Comparison of ENCODE assay signal across 19 cellular contexts in genomic region chr9:91777437-91777836, GRCh38.
DNase-seq lines count a peak whose midpoint lies in the region; ATAC-seq, FAIRE-seq and TF ChIP-seq lines count a peak whose summit lies in the region.
"Had no signal": no experiment of that assay in that cellular context is flagged by ENCODE, and none has a peak within 500 bp of the region (broad histone marks: within the 10 kb centered on the region; RNA-seq: fewer than 3 reads in every experiment).

No MANE protein-coding gene starts in this region.

- peaks cover under 1% of the 10 kb centered on the region for H3K9me3 Mint-ChIP-seq in astrocyte (ENCODE audit: unreplicated experiment)
- H3K9me3 Mint-ChIP-seq in activated CD4-positive, alpha-beta memory T cell treated with anti-CD3 and anti-CD28 coated beads for 36 hours = no peaks in the 10 kb centered on the region
- H3K9me3 Mint-ChIP-seq: CD8-positive, alpha-beta memory T cell; immature natural killer cell; memory B cell; T-helper 1 cell treated with Interleukin-12 subunit alpha and Interleukin-12 subunit beta and Interleukin-4 antibody, amounts not matched to agents 30 μg/mL and 1 μg/mL, for 36 hours had no signal

- intact Hi-C loops in activated CD4-positive, alpha-beta memory T cell treated with anti-CD3 and anti-CD28 coated beads for 36 hours (cut with micrococcal nuclease) = loop anchor here (5.0 kb wide), 1 partner anchor 175 kb away; the partner anchor contains the start of gene ROR2
- intact Hi-C loops in right lobe of liver (cut with DNase I) = no loop called here

- H3K27me3 ChIP-seq in GM23248 (replicated peaks; ENCODE audit: insufficient read depth) (no peaks in the 10 kb centered on the region), astrocyte (ENCODE audit: insufficient read depth, low read length) (peaks cover 28% of the 10 kb centered on the region), skeletal muscle satellite cell (ENCODE audit: control insufficient read depth, insufficient read depth, low read length) (peaks cover 36% of the 10 kb centered on the region), right lobe of liver (no peaks in the 10 kb centered on the region)
- H3K27me3 ChIP-seq: right atrium auricular region had no signal

- H4K20me1 ChIP-seq in GM23248 (ENCODE audit: insufficient read depth) (no peaks in the 10 kb centered on the region), astrocyte (ENCODE audit: insufficient read depth, low read length) (no peaks in the 10 kb centered on the region)

- H2AFZ ChIP-seq in GM23248 (no peak overlapping the region), astrocyte (ENCODE audit: low read depth, low read length) (no peak overlapping the region)

- peaks cover 1% of the 10 kb centered on the region for H3K36me3 Mint-ChIP-seq in astrocyte (ENCODE audit: low read depth, unreplicated experiment)
- no peaks in the 10 kb centered on the region for H3K36me3 Mint-ChIP-seq in activated CD4-positive, alpha-beta memory T cell treated with anti-CD3 and anti-CD28 coated beads for 36 hours
- H3K36me3 Mint-ChIP-seq: CD8-positive, alpha-beta memory T cell; immature natural killer cell; memory B cell had no signal

- peak overlapping the region; percentile 68 for H3K27ac ChIP-seq in GM23248
- no peak overlapping the region for H3K27ac ChIP-seq in astrocyte (ENCODE audit: low read depth, low read length)
- H3K27ac ChIP-seq in right lobe of liver = no peak overlapping the region
- H3K27ac ChIP-seq: right atrium auricular region, tibial artery had no signal

- H3K9ac ChIP-seq in GM23248 (peak overlapping the region; percentile 48), astrocyte (ENCODE audit: low read length) (no peak overlapping the region), skeletal muscle satellite cell (ENCODE audit: low read depth, low read length) (no peak overlapping the region)

- TF ChIP-seq POLR2A in right lobe of liver (IDR thresholded peaks at IDR 0.05) = no peak

- CTCF ChIA-PET in activated CD4-positive, alpha-beta memory T cell treated with anti-CD3 and anti-CD28 coated beads for 36 hours (lab: Charles Lee) = interaction anchor here (4.3 kb wide), 1 partner anchor 174 kb away, joined by 25 read pairs; the partner anchor contains the start of gene ROR2

- ATAC-seq in right lobe of liver = no peak
- ATAC-seq: GM12878, Right ventricle myocardium inferior had no signal

- H3K4me3 ChIP-seq in GM23248 (peak overlapping the region; percentile 17), astrocyte (ENCODE audit: insufficient read depth, low read depth, low read length) (no peak overlapping the region), fibroblast of villous mesenchyme (ENCODE audit: low read depth, low read length) (no peak overlapping the region), skeletal muscle satellite cell (ENCODE audit: low read length) (no peak overlapping the region), right lobe of liver (no peak overlapping the region)
- H3K4me3 ChIP-seq: GM12878, right atrium auricular region, tibial artery had no signal

- no peak for FAIRE-seq in astrocyte (lab: Jason Lieb, UNC)
- FAIRE-seq: GM12878 had no signal

- peaks cover 15% of the 10 kb centered on the region for H3F3A ChIP-seq in GM23248 (ENCODE audit: insufficient read depth)

- no peaks in the 10 kb centered on the region for H3K9me2 ChIP-seq in GM23248 (ENCODE audit: insufficient read depth)

- peaks cover 37% of the 10 kb centered on the region for H3K4me1 Mint-ChIP-seq in astrocyte (ENCODE audit: low read depth, unreplicated experiment)
- H3K4me1 Mint-ChIP-seq in activated CD4-positive, alpha-beta memory T cell treated with anti-CD3 and anti-CD28 coated beads for 36 hours (ENCODE audit: low read depth) = peaks cover 2% of the 10 kb centered on the region
- H3K4me1 Mint-ChIP-seq: immature natural killer cell, memory B cell had no signal

- no peak for TF ChIP-seq CTCF in astrocyte (IDR thresholded peaks at IDR 0.05; ENCODE audit: insufficient read depth, low read depth, low read length)
- no peak for TF ChIP-seq CTCF in fibroblast of villous mesenchyme (IDR thresholded peaks at IDR 0.05; ENCODE audit: insufficient read depth, low read depth, low read length)
- TF ChIP-seq CTCF in right lobe of liver (IDR thresholded peaks at IDR 0.05) = no peak

- 0 to 6% methylated on average over 3 of the region's 3 CpGs for WGBS in GM23248 (ENCODE audit: low coverage in 1 of 2, low lambda C conversion rate in 2 of 2, missing lambda C conversion rate in 2 of 2), 2 experiments
- 24% methylated on average over 3 of the region's 3 CpGs for WGBS in right lobe of liver (ENCODE audit: insufficient coverage, low coverage, low lambda C conversion rate, missing lambda C conversion rate)

- H3K36me3 ChIP-seq in GM23248 (ENCODE audit: low read depth) = no peaks in the 10 kb centered on the region
- H3K36me3 ChIP-seq in astrocyte (ENCODE audit: insufficient read depth, low read length) = no peaks in the 10 kb centered on the region
- H3K36me3 ChIP-seq in skeletal muscle satellite cell (ENCODE audit: insufficient read depth, low read length) = no peaks in the 10 kb centered on the region
- H3K36me3 ChIP-seq in right lobe of liver = no peaks in the 10 kb centered on the region
- H3K36me3 ChIP-seq: right atrium auricular region, tibial artery had no signal

- POLR2A ChIA-PET in activated CD4-positive, alpha-beta memory T cell treated with anti-CD3 and anti-CD28 coated beads for 36 hours (lab: Charles Lee) = no interaction called here

- peak; percentile 86 for DNase-seq in GM23248
- peak; percentile 74 for DNase-seq in astrocyte (ENCODE audit: low read depth)
- peak; percentile 91 for DNase-seq in fibroblast of villous mesenchyme (ENCODE audit: low read depth)
- no peak for DNase-seq in activated CD4-positive, alpha-beta memory T cell treated with anti-CD3 and anti-CD28 coated beads for 36 hours
- no peak for DNase-seq in SIG-M5 (lab: John Stamatoyannopoulos, UW)
- no peak for DNase-seq in right lobe of liver
- DNase-seq: activated CD4-positive, CD25-positive, alpha-beta regulatory T cell treated with anti-CD3 and anti-CD28 coated beads, Interleukin-2, amount 50 U/mL, for 72 hours; activated CD8-positive, alpha-beta memory T cell treated with anti-CD3 and anti-CD28 coated beads, Interleukin-2, amount 50 U/mL, for 48 hours; CD8-positive, alpha-beta memory T cell; GOT3; immature natural killer cell; stimulated activated CD4-positive, alpha-beta T cell treated with anti-CD3 and anti-CD28 coated beads, Interleukin-4, amount 100 ng/mL, for 24 hours; tibial artery had no signal

- H3K27ac Mint-ChIP-seq in astrocyte (ENCODE audit: unreplicated experiment) = peak overlapping the region; percentile 89
- no peak overlapping the region for H3K27ac Mint-ChIP-seq in activated CD4-positive, alpha-beta memory T cell treated with anti-CD3 and anti-CD28 coated beads for 36 hours
- H3K27ac Mint-ChIP-seq: CD8-positive, alpha-beta memory T cell; immature natural killer cell; memory B cell; T-helper 1 cell treated with Interleukin-12 subunit alpha and Interleukin-12 subunit beta and Interleukin-4 antibody, amounts not matched to agents 30 μg/mL and 1 μg/mL, for 36 hours had no signal

- H3K79me2 ChIP-seq in GM23248 (ENCODE audit: insufficient read depth) (no peaks in the 10 kb centered on the region), astrocyte (ENCODE audit: insufficient read depth, low read length) (no peaks in the 10 kb centered on the region)

- no peak overlapping the region for H3K4me3 Mint-ChIP-seq in astrocyte (ENCODE audit: unreplicated experiment)
- no peak overlapping the region for H3K4me3 Mint-ChIP-seq in activated CD4-positive, alpha-beta memory T cell treated with anti-CD3 and anti-CD28 coated beads for 36 hours
- H3K4me3 Mint-ChIP-seq: CD8-positive, alpha-beta memory T cell; immature natural killer cell; memory B cell; T-helper 1 cell treated with Interleukin-12 subunit alpha and Interleukin-12 subunit beta and Interleukin-4 antibody, amounts not matched to agents 30 μg/mL and 1 μg/mL, for 36 hours had no signal

- H3K4me1 ChIP-seq in GM23248 (ENCODE audit: insufficient read depth) (peaks cover 23% of the 10 kb centered on the region), astrocyte (ENCODE audit: insufficient read depth, low read length) (peaks cover 4% of the 10 kb centered on the region), skeletal muscle satellite cell (ENCODE audit: control insufficient read depth, insufficient read depth, low read length) (peaks cover 19% of the 10 kb centered on the region), right lobe of liver (no peaks in the 10 kb centered on the region)

- peaks cover 3% of the 10 kb centered on the region for H3K27me3 Mint-ChIP-seq in astrocyte (ENCODE audit: low read depth, unreplicated experiment)
- peaks cover 14% of the 10 kb centered on the region for H3K27me3 Mint-ChIP-seq in activated CD4-positive, alpha-beta memory T cell treated with anti-CD3 and anti-CD28 coated beads for 36 hours

- H3K4me2 ChIP-seq in GM23248 (ENCODE audit: unreplicated experiment) = peak overlapping the region; percentile 52
- no peak overlapping the region for H3K4me2 ChIP-seq in astrocyte (ENCODE audit: low read length)
- H3K4me2 ChIP-seq in skeletal muscle satellite cell (ENCODE audit: low read length) = peak overlapping the region; percentile 18

- H3K9me3 ChIP-seq in GM23248 (ENCODE audit: low read depth) = no peaks in the 10 kb centered on the region
- no peaks in the 10 kb centered on the region for H3K9me3 ChIP-seq in astrocyte (ENCODE audit: insufficient read depth, low read depth, low read length)
- no peaks in the 10 kb centered on the region for H3K9me3 ChIP-seq in skeletal muscle satellite cell (replicated peaks; ENCODE audit: low read length)
- no peaks in the 10 kb centered on the region for H3K9me3 ChIP-seq in right lobe of liver
- H3K9me3 ChIP-seq: right atrium auricular region, tibial artery had no signal

- in situ Hi-C loops in GM23248 (cut with MboI) = no loop called here

Comparison
In these comparisons a context has a peak if more than half of its experiments do, and no peak if none do; other contexts are left out.
1. DNase-seq: peak in GM23248 (single experiment), astrocyte (single experiment) and fibroblast of villous mesenchyme (single experiment); none in activated CD4-positive, alpha-beta memory T cell treated with anti-CD3 and anti-CD28 coated beads for 36 hours (single experiment), SIG-M5 (single experiment) and right lobe of liver (0 of 3).